In the genomic region with DNA sequence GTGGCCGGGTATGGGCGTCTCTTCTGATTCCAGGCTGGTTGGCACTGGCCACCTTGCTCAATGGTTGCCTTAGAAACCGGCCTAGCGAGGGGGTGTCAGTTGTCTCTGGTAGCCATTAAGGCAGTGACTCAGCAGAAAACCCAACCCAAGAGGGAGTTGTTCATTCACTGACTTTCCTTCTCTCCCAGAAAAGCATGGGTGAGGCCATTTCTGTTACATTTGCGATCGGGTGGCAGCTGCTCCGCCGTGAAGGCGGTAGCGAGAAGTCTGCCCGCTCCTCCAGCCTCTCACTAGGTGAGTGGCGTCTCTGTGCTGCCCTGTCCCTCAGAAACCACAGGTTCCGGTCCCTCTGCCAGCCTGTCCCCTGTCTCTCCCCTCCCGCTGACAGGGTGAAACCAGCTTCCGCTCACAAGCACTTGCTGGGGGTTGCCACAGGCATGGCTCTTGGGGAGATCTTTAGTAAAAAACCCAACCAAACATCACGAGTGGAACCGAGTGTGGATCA, we compare ENCODE assay signal across 8 cellular contexts. TPM values are rescaled to one million over a fixed set of nuclear protein-coding genes. Genes with fewer than 3 reads are reported as not detected.
A peak's percentile ranks its signal among the peaks of the same experiment; 100 is the strongest.
DNase-seq lines count a peak whose midpoint lies in the region; ATAC-seq, FAIRE-seq and TF ChIP-seq lines count a peak whose summit lies in the region.

No MANE protein-coding gene starts in this region.

- peak overlapping the region in 4 of 5 experiments; percentile 46 to 82 (median 65) for H3K27ac Mint-ChIP-seq in brain

- H3K27me3 ChIP-seq in lower lobe of right lung (ENCODE audit: low read depth) = no peaks in the 10 kb centered on the region

- H3K4me1 Mint-ChIP-seq in brain = peaks cover 19% of the 10 kb centered on the region

- no peaks in the 10 kb centered on the region for H3K9me3 ChIP-seq in lower lobe of right lung

- peaks cover 3% of the 10 kb centered on the region for H3K36me3 Mint-ChIP-seq in brain

- H3K4me3 ChIP-seq in lower lobe of right lung = no peak overlapping the region

- intact Hi-C loops in lower lobe of right lung (cut with DNase I) = no loop called here

- peak; percentile 69 for FAIRE-seq in GM12891 (lab: Jason Lieb, UNC)
- no peak for FAIRE-seq in RCC 7860 (lab: Jason Lieb, UNC)

- no peak for TF ChIP-seq POLR2A in GM12891 (IDR thresholded peaks at IDR 0.05; ENCODE audit: low read depth, low read length)

- no peak overlapping the region for H3K4me3 Mint-ChIP-seq in brain

- H3K27me3 Mint-ChIP-seq in brain = no peaks in the 10 kb centered on the region

- H3K9me3 Mint-ChIP-seq in brain = peaks cover 0 to 38% (median 0%) of the 10 kb centered on the region in 5 experiments

- H3K4me1 ChIP-seq in lower lobe of right lung = no peaks in the 10 kb centered on the region

- peak overlapping the region; percentile 49 for H3K27ac ChIP-seq in lower lobe of right lung

- ATAC-seq in lower lobe of right lung = peak; percentile 67 to 87
- no peak for ATAC-seq in HG03565 (IDR thresholded peaks at IDR 0.05; ENCODE audit: unreplicated experiment)
- ATAC-seq in HG03159 (IDR thresholded peaks at IDR 0.05; ENCODE audit: unreplicated experiment) = no peak
- ATAC-seq in GM19395 (IDR thresholded peaks at IDR 0.05; ENCODE audit: unreplicated experiment) = no peak

- TF ChIP-seq CTCF in brain (conservative IDR thresholded peaks at IDR 0.05) (no peak), lower lobe of right lung (IDR thresholded peaks at IDR 0.05) (no peak)

- DNase-seq in GM12891 (ENCODE audit: insufficient read length, low spot score) (no peak), HK-2 (ENCODE audit: unreplicated experiment) (peak; percentile 37), RCC 7860 (ENCODE audit: low spot score) (peak; percentile 38), lower lobe of right lung (peak; percentile 70)

- no peaks in the 10 kb centered on the region for H3K36me3 ChIP-seq in lower lobe of right lung

TF ChIP-seq in GM12891, 5 proteins besides CTCF, POLR2A, EP300 and RAD21:
- no peak for TF ChIP-seq POLR2AphosphoS5 (IDR thresholded peaks at IDR 0.05; ENCODE audit: low read depth, low read length)
- no peak for TF ChIP-seq TAF1 (IDR thresholded peaks at IDR 0.05; ENCODE audit: low read depth, low read length)
- TF ChIP-seq SPI1 (IDR thresholded peaks at IDR 0.05; ENCODE audit: low read depth, low read length) = no peak
- TF ChIP-seq PAX5 (IDR thresholded peaks at IDR 0.05; ENCODE audit: insufficient read depth, low read length, severe bottlenecking) = no peak
- no peak for TF ChIP-seq POU2F2 (IDR thresholded peaks at IDR 0.05; ENCODE audit: low read depth, low read length)

RNA-seq across cellular contexts. Expression of a gene that starts 17.4 kb away (rescaled TPM):
- polyA plus RNA-seq in GM12891 (2012; ENCODE audit: low read depth, missing spikeins) = 41.7 TPM
- 76.3 TPM for polyA plus RNA-seq in brain (ENCODE audit: insufficient read depth, low read depth, low replicate concordance)
- total RNA-seq in lower lobe of right lung = 73.1 TPM

RNA-seq across cellular contexts. Expression of a gene that starts 29.7 kb away (rescaled TPM):
- 1.6 TPM for polyA plus RNA-seq in GM12891 (2012; ENCODE audit: low read depth, missing spikeins)
- 11.9 TPM for polyA plus RNA-seq in brain (ENCODE audit: insufficient read depth, low read depth, low replicate concordance)
- 7.6 TPM for total RNA-seq in lower lobe of right lung

RNA-seq across cellular contexts. Expression of a gene that starts 30.6 kb away (rescaled TPM):
- 21.1 TPM for polyA plus RNA-seq in GM12891 (2012; ENCODE audit: low read depth, missing spikeins)
- 81.4 TPM for polyA plus RNA-seq in brain (ENCODE audit: insufficient read depth, low read depth, low replicate concordance)
- 48.4 TPM for total RNA-seq in lower lobe of right lung

RNA-seq across cellular contexts. Expression of a gene that starts 57.8 kb away (rescaled TPM):
- 9.8 TPM for polyA plus RNA-seq in GM12891 (2012; ENCODE audit: low read depth, missing spikeins)
- polyA plus RNA-seq in brain (ENCODE audit: insufficient read depth, low read depth, low replicate concordance) = 16.6 TPM
- total RNA-seq in lower lobe of right lung = 57.0 TPM

Comparison
In these comparisons a context has a peak if more than half of its experiments do, and no peak if none do; other contexts are left out.
1. ATAC-seq: peak in lower lobe of right lung (2 of 2); none in HG03565 (single experiment), HG03159 (single experiment) and GM19395 (single experiment).